In genomic region chr11:88414385-88414861, GRCh38 we compare ENCODE assay signal across 1 cellular context.
TF ChIP-seq lines count a peak whose summit lies in the region.

No MANE protein-coding gene starts in this region.

TF ChIP-seq in K562, 482 proteins besides CTCF, POLR2A, EP300 and RAD21 (continued from another document and continues in another):
- TF ChIP-seq ZBTB9 (CRISPR knock-in tag; IDR thresholded peaks at IDR 0.05) (no peak), ZNF444 (CRISPR knock-in tag; IDR thresholded peaks at IDR 0.05) (no peak), ZEB2 (IDR thresholded peaks at IDR 0.05) (no peak), SMARCE1 (IDR thresholded peaks at IDR 0.05) (peak; percentile 69; the same call in 1 of the 2 replicates), BMI1 (IDR thresholded peaks at IDR 0.05; ENCODE audit: low read length) (no peak), U2AF1 (optimal IDR thresholded peaks at IDR 0.05; ENCODE audit: low read depth, low read length) (no peak), FOXJ3 (CRISPR knock-in tag; IDR thresholded peaks at IDR 0.05) (no peak), ZNF639 (CRISPR knock-in tag; conservative IDR thresholded peaks at IDR 0.05 in 1 of 2, IDR thresholded peaks at IDR 0.05 in 1 of 2) (peak in 1 of 2 experiments; percentile 22; a peak in 1 of 4 replicates), ZNF280A (IDR thresholded peaks at IDR 0.05; ENCODE audit: low read depth, partially characterized antibody) (no peak), SAP30 (IDR thresholded peaks at IDR 0.05; ENCODE audit: borderline replicate concordance, insufficient read depth, low read depth, low read length, poor library complexity, severe bottlenecking) (no peak), STAT5B (CRISPR knock-in tag; IDR thresholded peaks at IDR 0.05) (no peak), NR2C2 (CRISPR knock-in tag; IDR thresholded peaks at IDR 0.05) (no peak), NR2C2 (tag; IDR thresholded peaks at IDR 0.05) (peak; percentile 13; the same call in 1 of the 2 replicates), TEAD1 (CRISPR knock-in tag; IDR thresholded peaks at IDR 0.05) (no peak), ETS2 (tag; IDR thresholded peaks at IDR 0.05; ENCODE audit: borderline replicate concordance, poor library complexity, severe bottlenecking) (no peak), HSF4 (CRISPR knock-in tag; IDR thresholded peaks at IDR 0.05; ENCODE audit: borderline replicate concordance) (no peak), ZNF23 (CRISPR knock-in tag; IDR thresholded peaks at IDR 0.05) (no peak), PHB2 (IDR thresholded peaks at IDR 0.05; ENCODE audit: low read depth) (no peak), POLR2G (IDR thresholded peaks at IDR 0.05; ENCODE audit: low read depth, low read length) (no peak), TEAD2 (tag; IDR thresholded peaks at IDR 0.05) (no peak), EHMT2 (IDR thresholded peaks at IDR 0.05) (no peak), FOS (IDR thresholded peaks at IDR 0.05; ENCODE audit: extremely low read depth, insufficient read length) (no peak), CBX3 (IDR thresholded peaks at IDR 0.05; ENCODE audit: borderline replicate concordance in 1 of 2, low read length in 2 of 2) (no peak), CHCHD3 (CRISPR knock-in tag; IDR thresholded peaks at IDR 0.05) (no peak), CGGBP1 (CRISPR knock-in tag; IDR thresholded peaks at IDR 0.05) (no peak), GABPB2 (CRISPR knock-in tag; conservative IDR thresholded peaks at IDR 0.05) (no peak), ELK1 (CRISPR knock-in tag; IDR thresholded peaks at IDR 0.05) (no peak), SMAD4 (CRISPR knock-in tag; conservative IDR thresholded peaks at IDR 0.05) (peak; percentile 46; the same call in 1 of the 2 replicates), ZNF224 (CRISPR knock-in tag; IDR thresholded peaks at IDR 0.05) (no peak), VEZF1 (CRISPR knock-in tag; IDR thresholded peaks at IDR 0.05) (no peak; the same call in 1 of the 2 replicates), SRSF9 (IDR thresholded peaks at IDR 0.05; ENCODE audit: borderline replicate concordance, low read depth, low read length) (no peak), GTF2A2 (tag; IDR thresholded peaks at IDR 0.05) (no peak), GABPA (tag; conservative IDR thresholded peaks at IDR 0.05; ENCODE audit: low read depth) (peak; percentile 38; the same call in 1 of the 2 replicates), SOX6 (IDR thresholded peaks at IDR 0.05) (peak; percentile 77), ATF1 (CRISPR knock-in tag; IDR thresholded peaks at IDR 0.05) (no peak), ATF1 (tag; IDR thresholded peaks at IDR 0.05) (no peak), ZNF12 (CRISPR knock-in tag; IDR thresholded peaks at IDR 0.05) (no peak), BCOR (IDR thresholded peaks at IDR 0.05) (no peak), ZNF232 (CRISPR knock-in tag; IDR thresholded peaks at IDR 0.05) (no peak), ZC3H4 (CRISPR knock-in tag; IDR thresholded peaks at IDR 0.05; ENCODE audit: borderline replicate concordance) (no peak), GTF3C2 (IDR thresholded peaks at IDR 0.05; ENCODE audit: borderline replicate concordance, extremely low read depth, insufficient read length) (no peak), THRB (CRISPR knock-in tag; conservative IDR thresholded peaks at IDR 0.05) (no peak), ARNT (IDR thresholded peaks at IDR 0.05) (no peak), FOXO4 (CRISPR knock-in tag; IDR thresholded peaks at IDR 0.05) (no peak), MYC (IDR thresholded peaks at IDR 0.05; ENCODE audit: low read depth, low read length) (peak; percentile 50), MYC (CRISPR knock-in tag; IDR thresholded peaks at IDR 0.05; ENCODE audit: borderline replicate concordance, low read depth) (no peak), SMAD2 (IDR thresholded peaks at IDR 0.05; ENCODE audit: low read depth, low read length) (no peak), GATAD2B (IDR thresholded peaks at IDR 0.05; ENCODE audit: borderline replicate concordance) (no peak), ARID2 (IDR thresholded peaks at IDR 0.05) (no peak), KDM1A (IDR thresholded peaks at IDR 0.05) (no peak), ZNF592 (IDR thresholded peaks at IDR 0.05) (peak; percentile 68), ZNF75A (CRISPR knock-in tag; IDR thresholded peaks at IDR 0.05) (no peak), RNF2 (IDR thresholded peaks at IDR 0.05) (no peak)
